In the genomic region with DNA sequence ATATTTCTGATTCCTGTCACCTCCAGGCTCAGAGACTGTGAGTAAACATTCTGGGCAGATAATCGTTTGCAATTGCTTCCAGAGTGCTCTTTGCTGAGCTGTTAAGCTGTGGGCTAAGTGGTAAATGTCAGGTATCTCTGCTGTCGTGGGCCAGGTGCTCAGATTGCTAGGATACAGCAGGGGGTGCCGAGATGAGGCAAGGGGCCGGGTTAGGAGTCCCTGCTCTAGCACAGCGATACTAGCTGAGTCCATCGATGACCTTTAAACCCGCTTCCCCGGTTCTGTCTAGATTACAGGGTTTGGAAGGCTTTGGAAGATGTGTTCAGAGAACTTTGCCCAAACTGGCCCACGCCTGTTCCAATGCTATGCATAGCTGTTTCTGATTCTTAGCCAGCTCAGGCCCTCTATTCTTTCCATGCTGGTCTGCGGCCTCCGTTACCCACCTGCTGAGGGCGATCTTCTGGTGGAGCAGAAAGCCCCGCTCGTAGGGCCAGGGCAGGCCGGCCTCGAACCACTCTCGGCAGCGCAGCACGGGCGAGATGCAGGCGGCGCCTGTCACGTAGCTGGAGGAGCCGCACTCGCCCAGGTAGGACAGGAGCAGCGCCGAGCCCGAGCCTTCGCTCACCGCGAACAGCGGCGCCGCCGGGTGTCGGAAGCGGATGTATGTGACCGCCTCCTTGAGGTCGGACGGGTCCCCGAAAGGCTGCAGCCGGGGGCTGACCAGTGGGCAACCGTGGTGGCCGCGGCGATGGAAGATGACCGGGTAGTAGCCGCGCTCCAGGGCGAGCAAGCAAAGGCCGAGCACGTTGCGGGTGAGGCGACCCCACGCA, we compare ENCODE assay signal across 8 cellular contexts. TPM values are rescaled to one million over a fixed set of nuclear protein-coding genes. Genes with fewer than 3 reads are reported as not detected.
DNase-seq lines count a peak whose midpoint lies in the region; ATAC-seq and TF ChIP-seq lines count a peak whose summit lies in the region.

No MANE protein-coding gene starts in this region.

- no peak for TF ChIP-seq EP300 in SK-N-SH (IDR thresholded peaks at IDR 0.05; ENCODE audit: borderline replicate concordance in 1 of 2, low read depth in 1 of 2, low read length in 1 of 2)
- TF ChIP-seq EP300 in upper lobe of left lung (IDR thresholded peaks at IDR 0.05) = no peak

- no peaks in the 10 kb centered on the region for H3K9me2 ChIP-seq in SK-N-SH

- H3K27ac Mint-ChIP-seq in activated CD4-positive, alpha-beta T cell treated with anti-CD3 and anti-CD28 coated beads, Interleukin-2, amount 10 ng/mL, durations not matched to agents 24 days and 14 days = peak overlapping the region; percentile 95
- H3K27ac Mint-ChIP-seq in endodermal cell (no peak overlapping the region), naive B cell (peak overlapping the region; percentile 76 to 95 (median 94))

- H3K4me3 ChIP-seq in SK-N-SH (ENCODE audit: low read depth in 2 of 2, low read length in 1 of 2) (peak overlapping the region; percentile 64 to 76), endodermal cell (ENCODE audit: low read length) (peak overlapping the region; percentile 51), upper lobe of left lung (peak overlapping the region; percentile 62 to 77 (median 72))

- TF ChIP-seq POLR2A in upper lobe of left lung (IDR thresholded peaks at IDR 0.05) = no peak

- peak overlapping the region; percentile 63; the same call in 1 of the 2 replicates for H2AFZ ChIP-seq in SK-N-SH (ENCODE audit: low read depth)

- H3K4me2 ChIP-seq in SK-N-SH = peak overlapping the region; percentile 92

- 57% methylated on average over 13 of the region's 55 CpGs for WGBS in SK-N-SH (ENCODE audit: low lambda C conversion rate)
- WGBS in endodermal cell (ENCODE audit: insufficient coverage in 1 of 2, insufficient read length in 1 of 2), 2 experiments = 13 to 15% methylated on average over 48 to 55 of the region's 55 CpGs
- whole genome bisulfite sequencing in upper lobe of left lung, 2 donors = 16 to 33% methylated on average over 17 to 41 of the region's 55 CpGs

- H3K9me3 ChIP-seq in SK-N-SH (no peaks in the 10 kb centered on the region), endodermal cell (ENCODE audit: control insufficient read depth, low read length) (no peaks in the 10 kb centered on the region), upper lobe of left lung (no peaks in the 10 kb centered on the region)

- 0 out of 2 replicates have a peak overlapping the region, but pooled peaks have one; percentile 48 for H3K9ac ChIP-seq in SK-N-SH
- H3K9ac ChIP-seq in endodermal cell (ENCODE audit: extremely low read depth, low read length, poor library complexity, severe bottlenecking) = no peak overlapping the region

- no peak for TF ChIP-seq RAD21 in SK-N-SH (IDR thresholded peaks at IDR 0.05; ENCODE audit: low read length)

- H3K27me3 ChIP-seq in SK-N-SH (ENCODE audit: insufficient read depth) = no peaks in the 10 kb centered on the region
- H3K27me3 ChIP-seq in endodermal cell (ENCODE audit: control insufficient read depth, insufficient read depth, low read length, poor library complexity, severe bottlenecking) = peaks cover 55% of the 10 kb centered on the region
- no peaks in the 10 kb centered on the region for H3K27me3 ChIP-seq in upper lobe of left lung

- H3K4me1 ChIP-seq in SK-N-SH (ENCODE audit: control insufficient read depth in 1 of 2, insufficient read depth in 2 of 2, low read depth in 1 of 2, low read length in 1 of 2) = peaks cover 8 to 14% of the 10 kb centered on the region in 2 experiments; a peak in 1 of 4 replicates
- no peaks in the 10 kb centered on the region for H3K4me1 ChIP-seq in endodermal cell (ENCODE audit: control insufficient read depth, insufficient read depth, low read length)
- H3K4me1 ChIP-seq in upper lobe of left lung = peaks cover 36 to 65% (median 46%) of the 10 kb centered on the region in 4 donors

- ATAC-seq in SK-N-SH treated with all-trans-retinoic acid at 6 μM for 48 hours = no peak
- peak; percentile 4 to 6 for ATAC-seq in naive B cell (ENCODE audit: low read depth in 2 of 2)
- peak in 1 of 2 donors; percentile 6 for ATAC-seq in upper lobe of left lung (ENCODE audit: low FRiP score in 2 of 2)
- ATAC-seq in GM18868 (IDR thresholded peaks at IDR 0.05; ENCODE audit: unreplicated experiment) = no peak

- H3F3A ChIP-seq in SK-N-SH (replicated peaks; ENCODE audit: insufficient read depth) = peaks cover 7% of the 10 kb centered on the region

- H3K79me2 ChIP-seq in SK-N-SH (ENCODE audit: insufficient read depth) = peaks cover 10% of the 10 kb centered on the region; the same call in 1 of the 2 replicates

- H3K36me3 Mint-ChIP-seq in activated CD4-positive, alpha-beta T cell treated with anti-CD3 and anti-CD28 coated beads, Interleukin-2, amount 10 ng/mL, durations not matched to agents 24 days and 14 days (ENCODE audit: low read depth) = peaks cover 45% of the 10 kb centered on the region
- H3K36me3 Mint-ChIP-seq in endodermal cell (ENCODE audit: low read depth) (no peaks in the 10 kb centered on the region), naive B cell (peaks cover 0 to 5% of the 10 kb centered on the region in 2 donors)

- peaks cover 28% of the 10 kb centered on the region for H3K4me1 Mint-ChIP-seq in activated CD4-positive, alpha-beta T cell treated with anti-CD3 and anti-CD28 coated beads, Interleukin-2, amount 10 ng/mL, durations not matched to agents 24 days and 14 days
- peaks cover 10% of the 10 kb centered on the region for H3K4me1 Mint-ChIP-seq in endodermal cell
- peaks cover 49 to 66% (median 59%) of the 10 kb centered on the region in 3 donors for H3K4me1 Mint-ChIP-seq in naive B cell

- H4K20me1 ChIP-seq in SK-N-SH (ENCODE audit: insufficient read depth) = no peaks in the 10 kb centered on the region

- H3K4me3 Mint-ChIP-seq in activated CD4-positive, alpha-beta T cell treated with anti-CD3 and anti-CD28 coated beads, Interleukin-2, amount 10 ng/mL, durations not matched to agents 24 days and 14 days = peak overlapping the region; percentile 93
- H3K4me3 Mint-ChIP-seq in endodermal cell (peak overlapping the region; percentile 68), naive B cell (peak overlapping the region; percentile 92 to 97 (median 94))

- DNase-seq in SK-N-SH (peak; percentile 64), NCI-H1930 (lab: John Stamatoyannopoulos, UW) (peak; percentile 11 to 32), endodermal cell (peak; percentile 93), naive B cell (peak; percentile 52), upper lobe of left lung (peak; percentile 56 to 92)
- peak; percentile 91 for DNase-seq in activated CD4-positive, alpha-beta T cell treated with anti-CD3 and anti-CD28 coated beads, Interleukin-2, amount 10 ng/mL, durations not matched to agents 24 days and 14 days

- no peaks in the 10 kb centered on the region for H3K27me3 Mint-ChIP-seq in activated CD4-positive, alpha-beta T cell treated with anti-CD3 and anti-CD28 coated beads, Interleukin-2, amount 10 ng/mL, durations not matched to agents 24 days and 14 days
- peaks cover 62% of the 10 kb centered on the region for H3K27me3 Mint-ChIP-seq in endodermal cell (ENCODE audit: insufficient read depth)
- H3K27me3 Mint-ChIP-seq in naive B cell = no peaks in the 10 kb centered on the region

- H3K27ac ChIP-seq in SK-N-SH (ENCODE audit: low read depth in 2 of 2, low read length in 1 of 2) = no peak overlapping the region
- H3K27ac ChIP-seq in endodermal cell (ENCODE audit: low read depth, low read length) = no peak overlapping the region
- H3K27ac ChIP-seq in upper lobe of left lung = peak overlapping the region; percentile 84 to 93 (median 90)

- TF ChIP-seq CTCF in SK-N-SH (IDR thresholded peaks at IDR 0.05) (peak; percentile 19; the same call in 1 of the 2 replicates), endodermal cell (conservative IDR thresholded peaks at IDR 0.05) (peak; percentile 58), upper lobe of left lung (IDR thresholded peaks at IDR 0.05) (no peak)

- CTCF ChIA-PET in SK-N-SH (lab: Yijun Ruan, JAX) = interaction anchor here (0.7 to 11.6 kb wide), 8 partner anchors 9 to 234 kb away, joined by 3 to 166 read pairs (median 6); a partner anchor contains a TSS

- intact Hi-C loops in activated CD4-positive, alpha-beta T cell treated with anti-CD3 and anti-CD28 coated beads, Interleukin-2, amount 10 ng/mL, durations not matched to agents 24 days and 14 days (cut with micrococcal nuclease) = loop anchor here (2.0 to 10.0 kb wide), 5 partner anchors 175 to 839 kb away; a partner anchor contains a TSS

- H3K36me3 ChIP-seq in SK-N-SH (replicated peaks in 1 of 2; ENCODE audit: control insufficient read depth in 1 of 2, insufficient read depth in 2 of 2, low read length in 1 of 2) (peaks cover 4% of the 10 kb centered on the region in 2 experiments), endodermal cell (ENCODE audit: control insufficient read depth, insufficient read depth, low read length) (no peaks in the 10 kb centered on the region), upper lobe of left lung (peaks cover 0 to 7% (median 3%) of the 10 kb centered on the region in 4 donors)

- H3K9me3 Mint-ChIP-seq in activated CD4-positive, alpha-beta T cell treated with anti-CD3 and anti-CD28 coated beads, Interleukin-2, amount 10 ng/mL, durations not matched to agents 24 days and 14 days = no peaks in the 10 kb centered on the region
- H3K9me3 Mint-ChIP-seq in endodermal cell (no peaks in the 10 kb centered on the region), naive B cell (no peaks in the 10 kb centered on the region)

- POLR2A ChIA-PET in SK-N-SH (lab: Yijun Ruan, JAX) = no interaction called here

RNA-seq across cellular contexts. Expression of a gene that starts 1.0 kb away (rescaled TPM):
- 6.3 and 7.0 TPM in 2 replicates for polyA plus RNA-seq in SK-N-SH (2012; rRNA removed)
- 4.4 and 6.0 TPM in 2 replicates for polyA plus RNA-seq in SK-N-SH (2012; cell fraction: cytosol; rRNA removed)
- 5.7 and 6.0 TPM in 2 replicates for polyA plus RNA-seq in SK-N-SH (2012; cell fraction: nucleus; rRNA removed)
- 20.0 and 20.1 TPM in 2 replicates for total RNA-seq in activated CD4-positive, alpha-beta T cell treated with anti-CD3 and anti-CD28 coated beads, Interleukin-2, amount 10 ng/mL, durations not matched to agents 24 days and 14 days
- total RNA-seq in endodermal cell = 1 to 10 TPM; 1.4 to 2.1 TPM
- 1.9 TPM for polyA plus RNA-seq in endodermal cell (2013, experiment 1 of 2)
- polyA plus RNA-seq in endodermal cell (2013, experiment 2 of 2) = 1.4 TPM
- polyA plus RNA-seq in naive B cell (ENCODE audit: low read depth in 6 of 6) = 10 to 100 TPM; 15.1 to 45.2 (median 20.3) TPM
- total RNA-seq in upper lobe of left lung = 10 to 100 TPM; 12.8 to 17.8 (median 14.9) TPM

RNA-seq across cellular contexts. Expression of a gene that starts 2.6 kb away (rescaled TPM):
- polyA plus RNA-seq in SK-N-SH (2012; rRNA removed) = 39.2 and 45.3 TPM in 2 replicates
- 15.7 and 27.4 TPM in 2 replicates for polyA plus RNA-seq in SK-N-SH (2012; cell fraction: cytosol; rRNA removed)
- polyA plus RNA-seq in SK-N-SH (2012; cell fraction: nucleus; rRNA removed) = 130 and 165 TPM in 2 replicates
- total RNA-seq in activated CD4-positive, alpha-beta T cell treated with anti-CD3 and anti-CD28 coated beads, Interleukin-2, amount 10 ng/mL, durations not matched to agents 24 days and 14 days = 69.7 and 77.9 TPM in 2 replicates
- total RNA-seq in endodermal cell = 10 to 100 TPM; 21.7 to 31.0 TPM
- 34.6 TPM for polyA plus RNA-seq in endodermal cell (2013, experiment 1 of 2)
- 33.7 TPM for polyA plus RNA-seq in endodermal cell (2013, experiment 2 of 2)
- 10 to 100 TPM; 28.1 to 41.5 (median 38.4) TPM for polyA plus RNA-seq in naive B cell (ENCODE audit: low read depth in 6 of 6)
- 100 to 1,000 TPM in 2 of 6 donors, 10 to 100 TPM in 4; 57.3 to 178 (median 75.4) TPM for total RNA-seq in upper lobe of left lung

RNA-seq across cellular contexts. Expression of a gene that starts 23.6 kb away (rescaled TPM):
- 39.4 and 42.9 TPM in 2 replicates for polyA plus RNA-seq in SK-N-SH (2012; rRNA removed)
- 21.6 and 27.8 TPM in 2 replicates for polyA plus RNA-seq in SK-N-SH (2012; cell fraction: cytosol; rRNA removed)
- polyA plus RNA-seq in SK-N-SH (2012; cell fraction: nucleus; rRNA removed) = 92.1 and 131 TPM in 2 replicates
- 91.3 and 91.4 TPM in 2 replicates for total RNA-seq in activated CD4-positive, alpha-beta T cell treated with anti-CD3 and anti-CD28 coated beads, Interleukin-2, amount 10 ng/mL, durations not matched to agents 24 days and 14 days
- total RNA-seq in endodermal cell = 10 to 100 TPM; 45.0 to 61.8 TPM
- polyA plus RNA-seq in endodermal cell (2013, experiment 1 of 2) = 47.1 TPM
- polyA plus RNA-seq in endodermal cell (2013, experiment 2 of 2) = 48.9 TPM
- polyA plus RNA-seq in naive B cell (ENCODE audit: low read depth in 6 of 6) = 10 to 100 TPM in 1 of 6 donors, 1 to 10 TPM in 5; 1.6 to 12.9 (median 4.4) TPM
- total RNA-seq in upper lobe of left lung = 10 to 100 TPM; 34.6 to 88.4 (median 45.5) TPM

RNA-seq across cellular contexts. Expression of a gene that starts 27.1 kb away (rescaled TPM):
- polyA plus RNA-seq in SK-N-SH (2012; rRNA removed) (14.0 and 16.1 TPM in 2 replicates), naive B cell (ENCODE audit: low read depth in 6 of 6) (not detected)
- polyA plus RNA-seq in SK-N-SH (2012; cell fraction: cytosol; rRNA removed) = 4.1 and 9.1 TPM in 2 replicates
- 90.2 and 139 TPM in 2 replicates for polyA plus RNA-seq in SK-N-SH (2012; cell fraction: nucleus; rRNA removed)
- total RNA-seq in activated CD4-positive, alpha-beta T cell treated with anti-CD3 and anti-CD28 coated beads, Interleukin-2, amount 10 ng/mL, durations not matched to agents 24 days and 14 days = 43.1 and 49.8 TPM in 2 replicates
- total RNA-seq in endodermal cell (1 to 10 TPM; 2.2 to 2.6 TPM), upper lobe of left lung (10 to 100 TPM in 1 of 6 donors, 1 to 10 TPM in 5; 1.5 to 24.1 (median 3.9) TPM)
- polyA plus RNA-seq in endodermal cell (2013, experiment 1 of 2) = 36.5 TPM
- polyA plus RNA-seq in endodermal cell (2013, experiment 2 of 2) = 28.4 TPM

RNA-seq across cellular contexts. Expression of a gene that starts 56.9 kb away (rescaled TPM):
- polyA plus RNA-seq in SK-N-SH (2012; rRNA removed) (18.4 and 28.1 TPM in 2 replicates), naive B cell (ENCODE audit: low read depth in 6 of 6) (under 1 TPM in 2 of 6 donors, not detected in 4; 0.12 to 0.13 TPM)
- 2.0 and 5.5 TPM in 2 replicates for polyA plus RNA-seq in SK-N-SH (2012; cell fraction: cytosol; rRNA removed)
- 212 and 229 TPM in 2 replicates for polyA plus RNA-seq in SK-N-SH (2012; cell fraction: nucleus; rRNA removed)
- total RNA-seq in activated CD4-positive, alpha-beta T cell treated with anti-CD3 and anti-CD28 coated beads, Interleukin-2, amount 10 ng/mL, durations not matched to agents 24 days and 14 days = 5.6 and 6.4 TPM in 2 replicates
- total RNA-seq in endodermal cell (under 1 TPM; 0.86 to 1.00 TPM), upper lobe of left lung (100 to 1,000 TPM in 1 of 6 donors, 10 to 100 TPM in 3, 1 to 10 TPM in 2; 7.3 to 137 (median 12.2) TPM)
- 6.2 TPM for polyA plus RNA-seq in endodermal cell (2013, experiment 1 of 2)
- 5.3 TPM for polyA plus RNA-seq in endodermal cell (2013, experiment 2 of 2)

Comparison
In these comparisons a context has a peak if more than half of its experiments do, and no peak if none do; other contexts are left out.
1. DNase-seq: peak in every context shown above with its lines; median percentile 93 in endodermal cell; 91 in activated CD4-positive, alpha-beta T cell treated with anti-CD3 and anti-CD28 coated beads, Interleukin-2, amount 10 ng/mL, durations not matched to agents 24 days and 14 days; 74 in upper lobe of left lung; 64 in SK-N-SH; 52 in naive B cell; 22 in NCI-H1930.
2. H3K27ac ChIP-seq: peak in upper lobe of left lung (4 of 4); none in SK-N-SH (0 of 2) and endodermal cell (single experiment).
3. CTCF ChIP-seq: peak in SK-N-SH (single experiment) and endodermal cell (single experiment); none in upper lobe of left lung (0 of 6).
4. ATAC-seq: peak in naive B cell (2 of 2); none in SK-N-SH treated with all-trans-retinoic acid at 6 μM for 48 hours (single experiment) and GM18868 (single experiment).
5. Peak in every context shown above with its lines, with median percentiles within 50 percentile points of each other: H3K4me3 ChIP-seq and H3K4me3 Mint-ChIP-seq.